In the genomic region with DNA sequence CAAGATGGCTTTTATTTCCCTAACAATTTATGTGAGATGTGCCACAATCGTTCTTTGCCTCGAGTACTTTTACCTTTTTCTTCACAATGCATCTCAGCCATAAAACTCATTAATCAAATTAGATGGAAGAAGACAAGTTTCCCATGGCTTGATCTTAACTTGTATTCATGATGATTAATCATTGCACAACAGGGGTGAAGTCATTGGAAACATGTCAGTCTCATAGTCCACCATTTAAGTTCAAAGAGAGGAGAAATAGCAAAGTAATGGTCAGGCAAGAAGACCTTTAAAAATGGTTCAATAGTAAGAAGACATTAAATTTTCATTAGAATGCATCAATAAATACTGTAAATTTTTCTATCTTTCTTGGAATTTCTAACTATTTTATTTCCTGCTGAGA, we compare ENCODE assay signal across 27 cellular contexts.
"Had no signal": no experiment of that assay in that cellular context is flagged by ENCODE, and none has a peak within 500 bp of the region (broad histone marks: within the 10 kb centered on the region; RNA-seq: fewer than 3 reads in every experiment).

No MANE protein-coding gene starts in this region.

- DNase-seq: activated CD4-positive, alpha-beta memory T cell treated with anti-CD3 and anti-CD28 coated beads, Interleukin-2, amount 10 ng/mL, durations not matched to agents 7 days and 5 days; activated CD4-positive, alpha-beta T cell treated with anti-CD3 and anti-CD28 coated beads for 36 hours; activated CD4-positive, alpha-beta T cell treated with anti-CD3 and anti-CD28 coated beads, Interleukin-2, amount 50 U/mL, for 1 hour; activated gamma-delta T cell; activated naive CD4-positive, alpha-beta T cell treated with anti-CD3 and anti-CD28 coated beads for 36 hours; activated naive CD8-positive, alpha-beta T cell treated with anti-CD3 and anti-CD28 coated beads for 36 hours; activated T-cell treated with anti-CD3 and anti-CD28 coated beads for 4 hours; activated T-cell treated with anti-CD3 and anti-CD28 coated beads, Interleukin-2, amount 50 U/mL, for 48 hours; adrenal gland; anterior cingulate cortex; NCI-H1092; NCI-H1417; NCI-H2029; NCI-H345; NCI-H510A; NCI-H526 treated with DMSO at 0.1 percent for 48 hours; NK-92 treated with Interleukin-12 subunit alpha and Interleukin-12 subunit beta, amount 100 ng/mL, for 24 hours; OCI-M1; RPMI8226; SJCRH30; SK-N-SH; T-helper 1 cell; WERI-Rb-1 had no signal

- H3K9me2 ChIP-seq: SK-N-SH had no signal

- H3K27me3 Mint-ChIP-seq: activated CD4-positive, alpha-beta memory T cell treated with anti-CD3 and anti-CD28 coated beads, Interleukin-2, amount 10 ng/mL, durations not matched to agents 7 days and 5 days; activated CD4-positive, alpha-beta T cell treated with anti-CD3 and anti-CD28 coated beads for 36 hours; activated naive CD8-positive, alpha-beta T cell treated with anti-CD3 and anti-CD28 coated beads for 36 hours; activated T-helper 17 cell treated with anti-CD3 and anti-CD28 coated beads, Interleukin-2, amount 50 U/mL, for 72 hours; central memory CD8-positive, alpha-beta T cell had no signal

- H3K27ac ChIP-seq: adrenal gland, SJCRH30, WERI-Rb-1 had no signal

- H3K27ac Mint-ChIP-seq: activated CD4-positive, alpha-beta memory T cell treated with anti-CD3 and anti-CD28 coated beads, Interleukin-2, amount 10 ng/mL, durations not matched to agents 7 days and 5 days; activated CD4-positive, alpha-beta T cell treated with anti-CD3 and anti-CD28 coated beads for 36 hours; activated naive CD4-positive, alpha-beta T cell treated with anti-CD3 and anti-CD28 coated beads for 36 hours; activated naive CD8-positive, alpha-beta T cell treated with anti-CD3 and anti-CD28 coated beads for 36 hours; activated T-helper 17 cell treated with anti-CD3 and anti-CD28 coated beads, Interleukin-2, amount 50 U/mL, for 72 hours had no signal

- H3K36me3 ChIP-seq: adrenal gland, SJCRH30, WERI-Rb-1 had no signal

- H3K9me3 ChIP-seq: adrenal gland, SJCRH30, SK-N-SH had no signal

- H3K9me3 Mint-ChIP-seq: activated naive CD8-positive, alpha-beta T cell treated with anti-CD3 and anti-CD28 coated beads for 36 hours had no signal

- H3K4me1 Mint-ChIP-seq: activated CD4-positive, alpha-beta memory T cell treated with anti-CD3 and anti-CD28 coated beads, Interleukin-2, amount 10 ng/mL, durations not matched to agents 7 days and 5 days; activated CD4-positive, alpha-beta T cell treated with anti-CD3 and anti-CD28 coated beads for 36 hours; activated naive CD8-positive, alpha-beta T cell treated with anti-CD3 and anti-CD28 coated beads for 36 hours; activated T-helper 17 cell treated with anti-CD3 and anti-CD28 coated beads, Interleukin-2, amount 50 U/mL, for 72 hours; central memory CD8-positive, alpha-beta T cell had no signal

- H3K4me3 Mint-ChIP-seq: activated CD4-positive, alpha-beta memory T cell treated with anti-CD3 and anti-CD28 coated beads, Interleukin-2, amount 10 ng/mL, durations not matched to agents 7 days and 5 days; activated CD4-positive, alpha-beta T cell treated with anti-CD3 and anti-CD28 coated beads for 36 hours; activated naive CD4-positive, alpha-beta T cell treated with anti-CD3 and anti-CD28 coated beads for 36 hours; activated naive CD8-positive, alpha-beta T cell treated with anti-CD3 and anti-CD28 coated beads for 36 hours; activated T-helper 17 cell treated with anti-CD3 and anti-CD28 coated beads, Interleukin-2, amount 50 U/mL, for 72 hours; central memory CD8-positive, alpha-beta T cell had no signal

- ATAC-seq: activated CD4-positive, alpha-beta T cell treated with anti-CD3 and anti-CD28 coated beads for 36 hours; activated T-helper 17 cell treated with anti-CD3 and anti-CD28 coated beads, Interleukin-2, amount 50 U/mL, for 72 hours; Panc1; Right ventricle myocardium inferior had no signal

- H3K36me3 Mint-ChIP-seq: activated naive CD8-positive, alpha-beta T cell treated with anti-CD3 and anti-CD28 coated beads for 36 hours had no signal

- H3K4me2 ChIP-seq: SK-N-SH had no signal

- H3K27me3 ChIP-seq: adrenal gland, SJCRH30 had no signal

- H3K4me1 ChIP-seq: adrenal gland, SJCRH30 had no signal

- H3K4me3 ChIP-seq: adrenal gland, SJCRH30 had no signal

- H3K9ac ChIP-seq: SK-N-SH had no signal
